1 cellular context compared by ENCODE assay signal in the genomic region with DNA sequence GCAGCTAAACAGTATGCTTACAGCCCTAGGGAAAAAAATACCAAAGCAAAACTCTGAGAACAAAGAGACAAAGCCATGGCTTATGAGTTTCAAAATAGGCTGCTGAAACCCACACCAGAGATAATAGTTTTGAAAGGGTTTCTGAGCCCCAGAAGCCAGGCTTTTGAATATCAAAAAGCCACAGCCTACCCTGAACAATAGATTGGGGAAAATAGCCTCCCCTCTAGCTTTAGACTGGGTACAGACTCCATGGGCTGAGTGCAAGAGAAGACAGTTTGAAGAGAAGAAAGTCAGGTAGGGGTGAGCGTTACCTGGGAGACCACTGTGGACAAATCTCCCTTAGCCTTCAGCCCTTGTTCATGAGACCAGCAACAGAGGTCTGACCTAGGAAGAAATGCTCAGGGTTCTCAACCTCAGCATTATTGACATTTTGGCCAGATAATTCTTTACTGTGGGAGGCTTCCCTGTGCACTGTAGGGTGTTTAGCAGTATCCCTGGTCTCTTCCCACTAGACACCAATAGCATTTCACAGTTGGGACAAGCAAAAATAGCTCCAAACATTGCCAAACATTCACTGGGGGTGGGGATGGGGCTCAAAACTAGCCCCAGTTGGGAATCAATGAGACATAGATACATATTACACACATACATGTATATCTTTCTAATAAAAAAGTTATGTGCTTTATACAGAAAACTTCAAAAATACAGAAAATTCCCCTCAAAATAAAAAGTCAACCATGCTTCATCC.
TF ChIP-seq lines count a peak whose summit lies in the region.

No MANE protein-coding gene starts in this region.

TF ChIP-seq in GM23338, 12 proteins besides CTCF, POLR2A, EP300 and RAD21:
- TF ChIP-seq, protein P1, sequence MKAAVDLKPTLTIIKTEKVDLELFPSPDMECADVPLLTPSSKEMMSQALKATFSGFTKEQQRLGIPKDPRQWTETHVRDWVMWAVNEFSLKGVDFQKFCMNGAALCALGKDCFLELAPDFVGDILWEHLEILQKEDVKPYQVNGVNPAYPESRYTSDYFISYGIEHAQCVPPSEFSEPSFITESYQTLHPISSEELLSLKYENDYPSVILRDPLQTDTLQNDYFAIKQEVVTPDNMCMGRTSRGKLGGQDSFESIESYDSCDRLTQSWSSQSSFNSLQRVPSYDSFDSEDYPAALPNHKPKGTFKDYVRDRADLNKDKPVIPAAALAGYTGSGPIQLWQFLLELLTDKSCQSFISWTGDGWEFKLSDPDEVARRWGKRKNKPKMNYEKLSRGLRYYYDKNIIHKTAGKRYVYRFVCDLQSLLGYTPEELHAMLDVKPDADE (IDR thresholded peaks at IDR 0.05), result no peak
- TF ChIP-seq, protein P2, sequence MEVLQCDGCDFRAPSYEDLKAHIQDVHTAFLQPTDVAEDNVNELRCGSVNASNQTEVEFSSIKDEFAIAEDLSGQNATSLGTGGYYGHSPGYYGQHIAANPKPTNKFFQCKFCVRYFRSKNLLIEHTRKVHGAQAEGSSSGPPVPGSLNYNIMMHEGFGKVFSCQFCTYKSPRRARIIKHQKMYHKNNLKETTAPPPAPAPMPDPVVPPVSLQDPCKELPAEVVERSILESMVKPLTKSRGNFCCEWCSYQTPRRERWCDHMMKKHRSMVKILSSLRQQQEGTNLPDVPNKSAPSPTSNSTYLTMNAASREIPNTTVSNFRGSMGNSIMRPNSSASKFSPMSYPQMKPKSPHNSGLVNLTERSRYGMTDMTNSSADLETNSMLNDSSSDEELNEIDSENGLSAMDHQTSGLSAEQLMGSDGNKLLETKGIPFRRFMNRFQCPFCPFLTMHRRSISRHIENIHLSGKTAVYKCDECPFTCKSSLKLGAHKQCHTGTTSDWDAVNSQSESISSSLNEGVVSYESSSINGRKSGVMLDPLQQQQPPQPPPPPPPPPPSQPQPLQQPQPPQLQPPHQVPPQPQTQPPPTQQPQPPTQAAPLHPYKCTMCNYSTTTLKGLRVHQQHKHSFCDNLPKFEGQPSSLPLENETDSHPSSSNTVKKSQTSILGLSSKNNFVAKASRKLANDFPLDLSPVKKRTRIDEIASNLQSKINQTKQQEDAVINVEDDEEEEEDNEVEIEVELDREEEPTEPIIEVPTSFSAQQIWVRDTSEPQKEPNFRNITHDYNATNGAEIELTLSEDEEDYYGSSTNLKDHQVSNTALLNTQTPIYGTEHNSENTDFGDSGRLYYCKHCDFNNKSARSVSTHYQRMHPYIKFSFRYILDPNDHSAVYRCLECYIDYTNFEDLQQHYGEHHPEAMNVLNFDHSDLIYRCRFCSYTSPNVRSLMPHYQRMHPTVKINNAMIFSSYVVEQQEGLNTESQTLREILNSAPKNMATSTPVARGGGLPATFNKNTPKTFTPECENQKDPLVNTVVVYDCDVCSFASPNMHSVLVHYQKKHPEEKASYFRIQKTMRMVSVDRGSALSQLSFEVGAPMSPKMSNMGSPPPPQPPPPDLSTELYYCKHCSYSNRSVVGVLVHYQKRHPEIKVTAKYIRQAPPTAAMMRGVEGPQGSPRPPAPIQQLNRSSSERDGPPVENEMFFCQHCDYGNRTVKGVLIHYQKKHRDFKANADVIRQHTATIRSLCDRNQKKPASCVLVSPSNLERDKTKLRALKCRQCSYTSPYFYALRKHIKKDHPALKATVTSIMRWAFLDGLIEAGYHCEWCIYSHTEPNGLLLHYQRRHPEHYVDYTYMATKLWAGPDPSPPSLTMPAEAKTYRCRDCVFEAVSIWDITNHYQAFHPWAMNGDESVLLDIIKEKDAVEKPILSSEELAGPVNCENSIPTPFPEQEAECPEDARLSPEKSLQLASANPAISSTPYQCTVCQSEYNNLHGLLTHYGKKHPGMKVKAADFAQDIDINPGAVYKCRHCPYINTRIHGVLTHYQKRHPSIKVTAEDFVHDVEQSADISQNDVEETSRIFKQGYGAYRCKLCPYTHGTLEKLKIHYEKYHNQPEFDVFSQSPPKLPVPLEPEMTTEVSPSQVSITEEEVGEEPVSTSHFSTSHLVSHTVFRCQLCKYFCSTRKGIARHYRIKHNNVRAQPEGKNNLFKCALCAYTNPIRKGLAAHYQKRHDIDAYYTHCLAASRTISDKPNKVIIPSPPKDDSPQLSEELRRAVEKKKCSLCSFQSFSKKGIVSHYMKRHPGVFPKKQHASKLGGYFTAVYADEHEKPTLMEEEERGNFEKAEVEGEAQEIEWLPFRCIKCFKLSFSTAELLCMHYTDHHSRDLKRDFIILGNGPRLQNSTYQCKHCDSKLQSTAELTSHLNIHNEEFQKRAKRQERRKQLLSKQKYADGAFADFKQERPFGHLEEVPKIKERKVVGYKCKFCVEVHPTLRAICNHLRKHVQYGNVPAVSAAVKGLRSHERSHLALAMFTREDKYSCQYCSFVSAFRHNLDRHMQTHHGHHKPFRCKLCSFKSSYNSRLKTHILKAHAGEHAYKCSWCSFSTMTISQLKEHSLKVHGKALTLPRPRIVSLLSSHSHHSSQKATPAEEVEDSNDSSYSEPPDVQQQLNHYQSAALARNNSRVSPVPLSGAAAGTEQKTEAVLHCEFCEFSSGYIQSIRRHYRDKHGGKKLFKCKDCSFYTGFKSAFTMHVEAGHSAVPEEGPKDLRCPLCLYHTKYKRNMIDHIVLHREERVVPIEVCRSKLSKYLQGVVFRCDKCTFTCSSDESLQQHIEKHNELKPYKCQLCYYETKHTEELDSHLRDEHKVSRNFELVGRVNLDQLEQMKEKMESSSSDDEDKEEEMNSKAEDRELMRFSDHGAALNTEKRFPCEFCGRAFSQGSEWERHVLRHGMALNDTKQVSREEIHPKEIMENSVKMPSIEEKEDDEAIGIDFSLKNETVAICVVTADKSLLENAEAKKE (CRISPR knock-in tag; IDR thresholded peaks at IDR 0.05), result no peak
- TF ChIP-seq POLR2AphosphoS5 (IDR thresholded peaks at IDR 0.05; ENCODE audit: low read depth), result no peak
- TF ChIP-seq CREB1 (CRISPR knock-in tag; IDR thresholded peaks at IDR 0.05; ENCODE audit: low read depth), result no peak
- no peak for TF ChIP-seq STAT1 (IDR thresholded peaks at IDR 0.05; ENCODE audit: unreplicated experiment)
- TF ChIP-seq JUNB (IDR thresholded peaks at IDR 0.05; ENCODE audit: unreplicated experiment), result no peak
- TF ChIP-seq, protein P3, sequence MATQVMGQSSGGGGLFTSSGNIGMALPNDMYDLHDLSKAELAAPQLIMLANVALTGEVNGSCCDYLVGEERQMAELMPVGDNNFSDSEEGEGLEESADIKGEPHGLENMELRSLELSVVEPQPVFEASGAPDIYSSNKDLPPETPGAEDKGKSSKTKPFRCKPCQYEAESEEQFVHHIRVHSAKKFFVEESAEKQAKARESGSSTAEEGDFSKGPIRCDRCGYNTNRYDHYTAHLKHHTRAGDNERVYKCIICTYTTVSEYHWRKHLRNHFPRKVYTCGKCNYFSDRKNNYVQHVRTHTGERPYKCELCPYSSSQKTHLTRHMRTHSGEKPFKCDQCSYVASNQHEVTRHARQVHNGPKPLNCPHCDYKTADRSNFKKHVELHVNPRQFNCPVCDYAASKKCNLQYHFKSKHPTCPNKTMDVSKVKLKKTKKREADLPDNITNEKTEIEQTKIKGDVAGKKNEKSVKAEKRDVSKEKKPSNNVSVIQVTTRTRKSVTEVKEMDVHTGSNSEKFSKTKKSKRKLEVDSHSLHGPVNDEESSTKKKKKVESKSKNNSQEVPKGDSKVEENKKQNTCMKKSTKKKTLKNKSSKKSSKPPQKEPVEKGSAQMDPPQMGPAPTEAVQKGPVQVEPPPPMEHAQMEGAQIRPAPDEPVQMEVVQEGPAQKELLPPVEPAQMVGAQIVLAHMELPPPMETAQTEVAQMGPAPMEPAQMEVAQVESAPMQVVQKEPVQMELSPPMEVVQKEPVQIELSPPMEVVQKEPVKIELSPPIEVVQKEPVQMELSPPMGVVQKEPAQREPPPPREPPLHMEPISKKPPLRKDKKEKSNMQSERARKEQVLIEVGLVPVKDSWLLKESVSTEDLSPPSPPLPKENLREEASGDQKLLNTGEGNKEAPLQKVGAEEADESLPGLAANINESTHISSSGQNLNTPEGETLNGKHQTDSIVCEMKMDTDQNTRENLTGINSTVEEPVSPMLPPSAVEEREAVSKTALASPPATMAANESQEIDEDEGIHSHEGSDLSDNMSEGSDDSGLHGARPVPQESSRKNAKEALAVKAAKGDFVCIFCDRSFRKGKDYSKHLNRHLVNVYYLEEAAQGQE (IDR thresholded peaks at IDR 0.05; ENCODE audit: unreplicated experiment), result no peak
- TF ChIP-seq ZNF114 (CRISPR knock-in tag; IDR thresholded peaks at IDR 0.05), result no peak
- no peak for TF ChIP-seq NANOG (IDR thresholded peaks at IDR 0.05; ENCODE audit: borderline replicate concordance)
- TF ChIP-seq EZH2phosphoT487 (IDR thresholded peaks at IDR 0.05; ENCODE audit: unreplicated experiment), result no peak
- TF ChIP-seq ZNF331 (CRISPR knock-in tag; IDR thresholded peaks at IDR 0.05; ENCODE audit: low read depth), result no peak
- TF ChIP-seq EZH2 (IDR thresholded peaks at IDR 0.05; ENCODE audit: low read depth, unreplicated experiment), result no peak
